19 cellular contexts compared by ENCODE assay signal in genomic region chr16:3035289-3035971, GRCh38. TPM values are rescaled to one million over a fixed set of nuclear protein-coding genes. Genes with fewer than 3 reads are reported as not detected.
DNase-seq lines count a peak whose midpoint lies in the region; ATAC-seq and TF ChIP-seq lines count a peak whose summit lies in the region.
"Had no signal": no experiment of that assay in that cellular context is flagged by ENCODE, and none has a peak within 500 bp of the region (broad histone marks: within the 10 kb centered on the region; RNA-seq: fewer than 3 reads in every experiment).

No MANE protein-coding gene starts in this region.

- CTCF ChIA-PET in HCT116 (lab: Charles Lee), result interaction anchor here (1.1 to 1.5 kb wide), 2 partner anchors 8 to 15 kb away, joined by 3 read pairs; partner anchors contain the start of gene TNFRSF12A

- H3K4me3 ChIP-seq in HCT116 (replicated peaks in 1 of 2; ENCODE audit: low read depth in 1 of 2, low read length in 2 of 2) (peak overlapping the region; percentile 61 to 76), lower lobe of right lung (peak overlapping the region; percentile 48), suprapubic skin (peak overlapping the region; percentile 49), SJCRH30 (no peak overlapping the region)
- H3K4me3 ChIP-seq: HAP-1 had no signal

- no peak for ATAC-seq in HCT116
- no peak for ATAC-seq in lower lobe of right lung
- ATAC-seq: Right ventricle myocardium inferior had no signal

- DNase-seq in HCT116 (ENCODE audit: low read depth, low spot score) (no peak), lower lobe of right lung (no peak), suprapubic skin (ENCODE audit: low spot score in 2 of 2) (no peak), NCI-H128 (lab: John Stamatoyannopoulos, UW; ENCODE audit: unreplicated experiment) (no peak), SJCRH30 (no peak)
- DNase-seq in activated T-helper 1 cell treated with anti-CD3 and anti-CD28 coated beads, Interleukin-12 subunit alpha, Interleukin-12 subunit beta, Interleukin-2, Interleukin-4 antibody, amounts not matched to agents 30 ng/mL and 10 ng/mL and 1 ng/mL, durations not matched to agents 14 hours and 24 hours and 36 hours (ENCODE audit: low spot score), result no peak
- DNase-seq in stimulated activated CD4-positive, alpha-beta T cell treated with anti-CD3 and anti-CD28 coated beads, Interleukin-4, amount 100 ng/mL, for 4 hours, result no peak
- DNase-seq: activated gamma-delta T cell treated with Interleukin-2 at 50 U/mL for 16 hours, dermis blood vessel endothelial cell, DMS79 treated with DMSO at 0.1 percent for 48 hours, hippocampal formation, NCI-H2107, substantia nigra had no signal

- POLR2A ChIA-PET in HCT116 (lab: Charles Lee), result interaction anchor here (1.0 kb wide), 1 partner anchor 15 kb away, joined by 3 read pairs; no protein-coding TSS in a partner anchor

- H3K27ac ChIP-seq in HCT116 (ENCODE audit: low read depth, low read length) (no peak overlapping the region; the same call in 1 of the 2 replicates), lower lobe of right lung (no peak overlapping the region), suprapubic skin (peak overlapping the region; percentile 77), SJCRH30 (no peak overlapping the region)
- H3K27ac ChIP-seq: ascending aorta had no signal

- H3K36me3 ChIP-seq in HCT116 (ENCODE audit: control insufficient read depth in 1 of 2, insufficient read depth in 2 of 2, low read length in 2 of 2) (no peaks in the 10 kb centered on the region), lower lobe of right lung (no peaks in the 10 kb centered on the region), suprapubic skin (no peaks in the 10 kb centered on the region), SJCRH30 (no peaks in the 10 kb centered on the region)
- H3K36me3 ChIP-seq: ascending aorta, HAP-1 had no signal

- H3K27ac Mint-ChIP-seq in activated T-helper 1 cell treated with anti-CD3 and anti-CD28 coated beads, Interleukin-12 subunit alpha, Interleukin-12 subunit beta, Interleukin-2, Interleukin-4 antibody, amounts not matched to agents 30 ng/mL and 10 ng/mL and 1 ng/mL, durations not matched to agents 14 hours and 24 hours and 36 hours, result peak overlapping the region; percentile 31

- H3K9ac ChIP-seq in HCT116 (ENCODE audit: low read length), result peak overlapping the region; percentile 75

- H3K9me3 ChIP-seq in HCT116 (ENCODE audit: control insufficient read depth in 1 of 2, insufficient read depth in 1 of 2, low read depth in 1 of 2, low read length in 2 of 2) (no peaks in the 10 kb centered on the region), lower lobe of right lung (no peaks in the 10 kb centered on the region), suprapubic skin (no peaks in the 10 kb centered on the region), SJCRH30 (replicated peaks) (no peaks in the 10 kb centered on the region)
- H3K9me3 ChIP-seq: ascending aorta, HAP-1 had no signal

- H3K4me1 ChIP-seq in HCT116 (ENCODE audit: control insufficient read depth in 1 of 2, insufficient read depth in 2 of 2, low read length in 2 of 2), result peaks cover 14 to 54% of the 10 kb centered on the region in 2 experiments
- peaks cover 11% of the 10 kb centered on the region for H3K4me1 ChIP-seq in lower lobe of right lung
- H3K4me1 ChIP-seq in suprapubic skin, result peaks cover 42% of the 10 kb centered on the region
- peaks cover 15% of the 10 kb centered on the region for H3K4me1 ChIP-seq in SJCRH30
- H3K4me1 ChIP-seq: ascending aorta, HAP-1 had no signal

- TF ChIP-seq EP300 in suprapubic skin (IDR thresholded peaks at IDR 0.05), result no peak

- intact Hi-C loops in HCT116 (cut with micrococcal nuclease) (no loop called here), lower lobe of right lung (cut with DNase I) (no loop called here)
- intact Hi-C loops in activated T-helper 1 cell treated with anti-CD3 and anti-CD28 coated beads, Interleukin-12 subunit alpha, Interleukin-12 subunit beta, Interleukin-2, Interleukin-4 antibody, amounts not matched to agents 30 ng/mL and 10 ng/mL and 1 ng/mL, durations not matched to agents 14 hours and 24 hours and 36 hours (cut with micrococcal nuclease), result no loop called here

- TF ChIP-seq RAD21 in HCT116 (IDR thresholded peaks at IDR 0.05; ENCODE audit: low read depth), result no peak

- peaks cover 3% of the 10 kb centered on the region for H3K36me3 Mint-ChIP-seq in activated T-helper 1 cell treated with anti-CD3 and anti-CD28 coated beads, Interleukin-12 subunit alpha, Interleukin-12 subunit beta, Interleukin-2, Interleukin-4 antibody, amounts not matched to agents 30 ng/mL and 10 ng/mL and 1 ng/mL, durations not matched to agents 14 hours and 24 hours and 36 hours (ENCODE audit: low read depth)

- no peaks in the 10 kb centered on the region for H3K9me2 ChIP-seq in HCT116 (ENCODE audit: insufficient read depth)

- RAD21 ChIA-PET in HCT116 (lab: Charles Lee; ENCODE audit: low non-redundant PET in 1 of 2, low total read pairs in 2 of 2, uncharacterized antibody in 2 of 2, unreplicated experiment in 2 of 2), result no interaction called here

- BruUV-seq in HCT116 (replicated peaks; lab: Mats Ljungman, UMichigan), result no TSS peak

- no peaks in the 10 kb centered on the region for H4K20me1 ChIP-seq in HCT116 (ENCODE audit: insufficient read depth)

- H3K4me1 Mint-ChIP-seq in activated T-helper 1 cell treated with anti-CD3 and anti-CD28 coated beads, Interleukin-12 subunit alpha, Interleukin-12 subunit beta, Interleukin-2, Interleukin-4 antibody, amounts not matched to agents 30 ng/mL and 10 ng/mL and 1 ng/mL, durations not matched to agents 14 hours and 24 hours and 36 hours (ENCODE audit: low read depth), result peaks cover 16% of the 10 kb centered on the region

- peak overlapping the region; percentile 95 for H3K4me2 ChIP-seq in HCT116 (ENCODE audit: low read length)

- H3K27me3 ChIP-seq in HCT116 (ENCODE audit: insufficient read depth, low read length) (no peaks in the 10 kb centered on the region), lower lobe of right lung (ENCODE audit: low read depth) (peaks cover 89% of the 10 kb centered on the region), suprapubic skin (peaks cover 77% of the 10 kb centered on the region), SJCRH30 (peaks cover 45% of the 10 kb centered on the region)

- no peak overlapping the region for H3K4me3 Mint-ChIP-seq in activated T-helper 1 cell treated with anti-CD3 and anti-CD28 coated beads, Interleukin-12 subunit alpha, Interleukin-12 subunit beta, Interleukin-2, Interleukin-4 antibody, amounts not matched to agents 30 ng/mL and 10 ng/mL and 1 ng/mL, durations not matched to agents 14 hours and 24 hours and 36 hours
- H3K4me3 Mint-ChIP-seq: T-helper 1 cell treated with Interleukin-12 subunit alpha and Interleukin-12 subunit beta and Interleukin-4 antibody, amounts not matched to agents 30 μg/mL and 1 μg/mL, for 36 hours had no signal

- no peak overlapping the region for H2AFZ ChIP-seq in HCT116 (ENCODE audit: low read depth, low read length, poor library complexity, severe bottlenecking)

- no peaks in the 10 kb centered on the region for H3K79me2 ChIP-seq in HCT116 (ENCODE audit: insufficient read depth, low read length)

- TF ChIP-seq CTCF in HCT116 (IDR thresholded peaks at IDR 0.05 in 2 of 3, conservative IDR thresholded peaks at IDR 0.05 in 1 of 3; ENCODE audit: borderline replicate concordance in 1 of 3, insufficient read depth in 1 of 3, low read depth in 2 of 3, low read length in 2 of 3) (no peak), lower lobe of right lung (IDR thresholded peaks at IDR 0.05) (no peak), suprapubic skin (IDR thresholded peaks at IDR 0.05) (no peak)

- TF ChIP-seq POLR2A in HCT116 (IDR thresholded peaks at IDR 0.05; ENCODE audit: borderline replicate concordance, extremely low read depth, insufficient read depth, insufficient read length), result no peak
- no peak for TF ChIP-seq POLR2A in suprapubic skin (IDR thresholded peaks at IDR 0.05)

- peaks cover 79% of the 10 kb centered on the region for H3K27me3 Mint-ChIP-seq in activated T-helper 1 cell treated with anti-CD3 and anti-CD28 coated beads, Interleukin-12 subunit alpha, Interleukin-12 subunit beta, Interleukin-2, Interleukin-4 antibody, amounts not matched to agents 30 ng/mL and 10 ng/mL and 1 ng/mL, durations not matched to agents 14 hours and 24 hours and 36 hours (ENCODE audit: insufficient read depth)

- WGBS in suprapubic skin, result 55% methylated on average over 18 of the region's 19 CpGs

- no peaks in the 10 kb centered on the region for H3K9me3 Mint-ChIP-seq in activated T-helper 1 cell treated with anti-CD3 and anti-CD28 coated beads, Interleukin-12 subunit alpha, Interleukin-12 subunit beta, Interleukin-2, Interleukin-4 antibody, amounts not matched to agents 30 ng/mL and 10 ng/mL and 1 ng/mL, durations not matched to agents 14 hours and 24 hours and 36 hours
- H3K9me3 Mint-ChIP-seq: T-helper 1 cell treated with Interleukin-12 subunit alpha and Interleukin-12 subunit beta and Interleukin-4 antibody, amounts not matched to agents 30 μg/mL and 1 μg/mL, for 36 hours had no signal

RNA-seq across cellular contexts. Expression of gene BICDL2, which starts 1.3 kb away (rescaled TPM):
- 21.3 TPM for total RNA-seq in HCT116 (2021; ENCODE audit: unreplicated experiment)
- polyA plus RNA-seq in HCT116 (2012), result 15.1 and 17.2 TPM in 2 replicates
- total RNA-seq in activated T-helper 1 cell treated with anti-CD3 and anti-CD28 coated beads, Interleukin-12 subunit alpha, Interleukin-12 subunit beta, Interleukin-2, Interleukin-4 antibody, amounts not matched to agents 30 ng/mL and 10 ng/mL and 1 ng/mL, durations not matched to agents 14 hours and 24 hours and 36 hours, result 0.20 TPM in 1 of 2 replicates, not detected in the other
- total RNA-seq in lower lobe of right lung, result 19.5 TPM
- 10 to 100 TPM; 58.4 to 77.6 (median 69.3) TPM for total RNA-seq in suprapubic skin
- total RNA-seq in SJCRH30 (2014; rRNA removed; shearing (Covaris generic)), result not detected in 2 replicates
- total RNA-seq: ascending aorta, dermis blood vessel endothelial cell, HT1080, pulmonary artery endothelial cell, Right ventricle myocardium inferior had no signal

RNA-seq across cellular contexts. Expression of gene MMP25, which starts 10.9 kb away (rescaled TPM):
- 2.5 TPM for total RNA-seq in HCT116 (2021; ENCODE audit: unreplicated experiment)
- 3.8 and 4.7 TPM in 2 replicates for polyA plus RNA-seq in HCT116 (2012)
- total RNA-seq in activated T-helper 1 cell treated with anti-CD3 and anti-CD28 coated beads, Interleukin-12 subunit alpha, Interleukin-12 subunit beta, Interleukin-2, Interleukin-4 antibody, amounts not matched to agents 30 ng/mL and 10 ng/mL and 1 ng/mL, durations not matched to agents 14 hours and 24 hours and 36 hours, result 11.9 and 12.8 TPM in 2 replicates
- 22.7 TPM for total RNA-seq in lower lobe of right lung
- total RNA-seq in suprapubic skin, result under 1 TPM in 3 of 4 donors, not detected in 1; 0.51 to 0.87 (median 0.83) TPM
- total RNA-seq in SJCRH30 (2014; rRNA removed; shearing (Covaris generic)), result 0.06 and 0.13 TPM in 2 replicates
- total RNA-seq: dermis blood vessel endothelial cell had no signal

RNA-seq across cellular contexts. Expression of gene THOC6, which starts 11.6 kb away (rescaled TPM):
- 62.9 TPM for total RNA-seq in HCT116 (2021; ENCODE audit: unreplicated experiment)
- 74.8 and 76.8 TPM in 2 replicates for polyA plus RNA-seq in HCT116 (2012)
- total RNA-seq in activated T-helper 1 cell treated with anti-CD3 and anti-CD28 coated beads, Interleukin-12 subunit alpha, Interleukin-12 subunit beta, Interleukin-2, Interleukin-4 antibody, amounts not matched to agents 30 ng/mL and 10 ng/mL and 1 ng/mL, durations not matched to agents 14 hours and 24 hours and 36 hours, result 48.3 and 49.0 TPM in 2 replicates
- 26.8 TPM for total RNA-seq in lower lobe of right lung
- total RNA-seq in suprapubic skin, result 10 to 100 TPM; 15.8 to 27.0 (median 24.9) TPM
- 25.5 and 29.4 TPM in 2 replicates for total RNA-seq in SJCRH30 (2014; rRNA removed; shearing (Covaris generic))

RNA-seq across cellular contexts. Expression of gene HCFC1R1, which starts 11.7 kb away (rescaled TPM):
- total RNA-seq in HCT116 (2021; ENCODE audit: unreplicated experiment), result 60.0 TPM
- 102 and 110 TPM in 2 replicates for polyA plus RNA-seq in HCT116 (2012)
- 30.0 and 30.9 TPM in 2 replicates for total RNA-seq in activated T-helper 1 cell treated with anti-CD3 and anti-CD28 coated beads, Interleukin-12 subunit alpha, Interleukin-12 subunit beta, Interleukin-2, Interleukin-4 antibody, amounts not matched to agents 30 ng/mL and 10 ng/mL and 1 ng/mL, durations not matched to agents 14 hours and 24 hours and 36 hours
- 43.2 TPM for total RNA-seq in lower lobe of right lung
- total RNA-seq in suprapubic skin, result 10 to 100 TPM; 32.6 to 65.4 (median 51.5) TPM
- total RNA-seq in SJCRH30 (2014; rRNA removed; shearing (Covaris generic)), result 16.8 and 18.9 TPM in 2 replicates

RNA-seq across cellular contexts. Expression of gene TNFRSF12A, which starts 15.3 kb away (rescaled TPM):
- total RNA-seq in HCT116 (2021; ENCODE audit: unreplicated experiment) (188 TPM), lower lobe of right lung (28.8 TPM), suprapubic skin (10 to 100 TPM in 3 of 4 donors, 1 to 10 TPM in 1; 2.3 to 59.6 (median 30.5) TPM)
- 222 and 257 TPM in 2 replicates for polyA plus RNA-seq in HCT116 (2012)
- total RNA-seq in activated T-helper 1 cell treated with anti-CD3 and anti-CD28 coated beads, Interleukin-12 subunit alpha, Interleukin-12 subunit beta, Interleukin-2, Interleukin-4 antibody, amounts not matched to agents 30 ng/mL and 10 ng/mL and 1 ng/mL, durations not matched to agents 14 hours and 24 hours and 36 hours, result 4.9 and 5.5 TPM in 2 replicates
- total RNA-seq in SJCRH30 (2014; rRNA removed; shearing (Covaris generic)), result 29.0 and 32.1 TPM in 2 replicates

Comparison
In these comparisons a context has a peak if more than half of its experiments do, and no peak if none do; other contexts are left out.
1. RNA of gene BICDL2, which starts 1.3 kb away (total RNA-seq): 58.4 to 77.6 TPM in suprapubic skin, 21.3 TPM in HCT116 (single experiment) and 19.5 TPM in lower lobe of right lung (single experiment); 0.20 TPM in activated T-helper 1 cell treated with anti-CD3 and anti-CD28 coated beads, Interleukin-12 subunit alpha, Interleukin-12 subunit beta, Interleukin-2, Interleukin-4 antibody, amounts not matched to agents 30 ng/mL and 10 ng/mL and 1 ng/mL, durations not matched to agents 14 hours and 24 hours and 36 hours and not detected in SJCRH30; every median in the first group is over 10 times any median in the second.